ENCODE assay signal across 1 cellular context in the genomic region with DNA sequence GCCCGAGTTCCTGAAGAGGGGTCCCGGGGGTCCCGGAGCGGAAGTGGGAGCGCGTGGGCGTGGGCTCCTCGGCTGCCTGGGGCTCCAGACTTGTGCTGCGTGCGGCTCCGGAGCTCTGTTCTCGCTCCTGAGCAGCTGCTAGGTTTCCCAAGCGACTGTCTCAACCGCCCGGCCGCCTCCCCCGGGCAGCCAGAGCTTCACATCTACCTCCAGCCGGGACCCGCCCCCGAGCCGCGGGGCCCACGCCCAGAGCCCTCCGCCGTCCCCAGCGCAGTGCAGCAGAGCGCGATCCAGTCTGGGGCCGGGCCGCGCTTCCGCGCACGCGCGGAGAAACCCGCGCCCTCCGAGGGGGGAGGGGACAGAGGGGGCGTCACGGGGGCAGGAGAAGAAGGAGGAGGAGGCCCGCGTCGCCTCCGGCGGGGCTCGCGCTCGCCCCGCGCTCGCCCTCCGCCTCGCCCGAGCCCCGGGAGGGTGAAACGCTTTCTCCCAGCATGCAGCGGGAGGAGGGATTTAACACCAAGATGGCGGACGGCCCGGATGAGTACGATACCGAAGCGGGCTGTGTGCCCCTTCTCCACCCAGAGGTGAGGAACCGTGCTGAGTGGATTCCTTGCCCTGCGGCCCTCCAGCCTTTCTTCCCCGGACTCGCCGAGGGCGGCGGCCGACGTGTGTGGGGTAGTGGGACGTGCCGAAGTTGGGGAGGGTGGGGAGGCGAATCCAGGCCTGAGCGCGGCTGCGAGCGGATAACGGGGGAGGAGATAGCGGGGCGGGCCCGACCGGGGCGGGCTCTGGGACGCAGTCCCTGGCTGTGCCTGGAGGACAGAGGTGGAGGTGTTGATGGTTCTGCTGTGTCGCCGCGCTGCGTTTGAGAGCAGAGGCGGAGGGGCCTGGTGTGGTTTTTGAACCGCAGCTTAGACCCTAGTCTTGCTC.
TF ChIP-seq lines count a peak whose summit lies in the region.

A gene with protein sequence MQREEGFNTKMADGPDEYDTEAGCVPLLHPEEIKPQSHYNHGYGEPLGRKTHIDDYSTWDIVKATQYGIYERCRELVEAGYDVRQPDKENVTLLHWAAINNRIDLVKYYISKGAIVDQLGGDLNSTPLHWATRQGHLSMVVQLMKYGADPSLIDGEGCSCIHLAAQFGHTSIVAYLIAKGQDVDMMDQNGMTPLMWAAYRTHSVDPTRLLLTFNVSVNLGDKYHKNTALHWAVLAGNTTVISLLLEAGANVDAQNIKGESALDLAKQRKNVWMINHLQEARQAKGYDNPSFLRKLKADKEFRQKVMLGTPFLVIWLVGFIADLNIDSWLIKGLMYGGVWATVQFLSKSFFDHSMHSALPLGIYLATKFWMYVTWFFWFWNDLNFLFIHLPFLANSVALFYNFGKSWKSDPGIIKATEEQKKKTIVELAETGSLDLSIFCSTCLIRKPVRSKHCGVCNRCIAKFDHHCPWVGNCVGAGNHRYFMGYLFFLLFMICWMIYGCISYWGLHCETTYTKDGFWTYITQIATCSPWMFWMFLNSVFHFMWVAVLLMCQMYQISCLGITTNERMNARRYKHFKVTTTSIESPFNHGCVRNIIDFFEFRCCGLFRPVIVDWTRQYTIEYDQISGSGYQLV (plus strand): TSS at position 370 of the 930 bp plus-strand sequence. CDS start 122 bp downstream, at position 492.

TF ChIP-seq in WTC11, 78 proteins besides CTCF, POLR2A, EP300 and RAD21 (continued from another document and continues in another):
- TF ChIP-seq, protein P1, sequence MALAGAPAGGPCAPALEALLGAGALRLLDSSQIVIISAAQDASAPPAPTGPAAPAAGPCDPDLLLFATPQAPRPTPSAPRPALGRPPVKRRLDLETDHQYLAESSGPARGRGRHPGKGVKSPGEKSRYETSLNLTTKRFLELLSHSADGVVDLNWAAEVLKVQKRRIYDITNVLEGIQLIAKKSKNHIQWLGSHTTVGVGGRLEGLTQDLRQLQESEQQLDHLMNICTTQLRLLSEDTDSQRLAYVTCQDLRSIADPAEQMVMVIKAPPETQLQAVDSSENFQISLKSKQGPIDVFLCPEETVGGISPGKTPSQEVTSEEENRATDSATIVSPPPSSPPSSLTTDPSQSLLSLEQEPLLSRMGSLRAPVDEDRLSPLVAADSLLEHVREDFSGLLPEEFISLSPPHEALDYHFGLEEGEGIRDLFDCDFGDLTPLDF (CRISPR knock-in tag; IDR thresholded peaks at IDR 0.05), result 0 out of 2 replicates have a peak, but pooled peaks have one; percentile 32
- TF ChIP-seq NFE2L1 (CRISPR knock-in tag; IDR thresholded peaks at IDR 0.05), result peak; percentile 34; the same call in 1 of the 2 replicates
- TF ChIP-seq, protein P2, sequence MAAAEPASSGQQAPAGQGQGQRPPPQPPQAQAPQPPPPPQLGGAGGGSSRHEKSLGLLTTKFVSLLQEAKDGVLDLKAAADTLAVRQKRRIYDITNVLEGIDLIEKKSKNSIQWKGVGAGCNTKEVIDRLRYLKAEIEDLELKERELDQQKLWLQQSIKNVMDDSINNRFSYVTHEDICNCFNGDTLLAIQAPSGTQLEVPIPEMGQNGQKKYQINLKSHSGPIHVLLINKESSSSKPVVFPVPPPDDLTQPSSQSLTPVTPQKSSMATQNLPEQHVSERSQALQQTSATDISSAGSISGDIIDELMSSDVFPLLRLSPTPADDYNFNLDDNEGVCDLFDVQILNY (CRISPR knock-in tag; IDR thresholded peaks at IDR 0.05), result peak; percentile 80
- TF ChIP-seq, protein P3, sequence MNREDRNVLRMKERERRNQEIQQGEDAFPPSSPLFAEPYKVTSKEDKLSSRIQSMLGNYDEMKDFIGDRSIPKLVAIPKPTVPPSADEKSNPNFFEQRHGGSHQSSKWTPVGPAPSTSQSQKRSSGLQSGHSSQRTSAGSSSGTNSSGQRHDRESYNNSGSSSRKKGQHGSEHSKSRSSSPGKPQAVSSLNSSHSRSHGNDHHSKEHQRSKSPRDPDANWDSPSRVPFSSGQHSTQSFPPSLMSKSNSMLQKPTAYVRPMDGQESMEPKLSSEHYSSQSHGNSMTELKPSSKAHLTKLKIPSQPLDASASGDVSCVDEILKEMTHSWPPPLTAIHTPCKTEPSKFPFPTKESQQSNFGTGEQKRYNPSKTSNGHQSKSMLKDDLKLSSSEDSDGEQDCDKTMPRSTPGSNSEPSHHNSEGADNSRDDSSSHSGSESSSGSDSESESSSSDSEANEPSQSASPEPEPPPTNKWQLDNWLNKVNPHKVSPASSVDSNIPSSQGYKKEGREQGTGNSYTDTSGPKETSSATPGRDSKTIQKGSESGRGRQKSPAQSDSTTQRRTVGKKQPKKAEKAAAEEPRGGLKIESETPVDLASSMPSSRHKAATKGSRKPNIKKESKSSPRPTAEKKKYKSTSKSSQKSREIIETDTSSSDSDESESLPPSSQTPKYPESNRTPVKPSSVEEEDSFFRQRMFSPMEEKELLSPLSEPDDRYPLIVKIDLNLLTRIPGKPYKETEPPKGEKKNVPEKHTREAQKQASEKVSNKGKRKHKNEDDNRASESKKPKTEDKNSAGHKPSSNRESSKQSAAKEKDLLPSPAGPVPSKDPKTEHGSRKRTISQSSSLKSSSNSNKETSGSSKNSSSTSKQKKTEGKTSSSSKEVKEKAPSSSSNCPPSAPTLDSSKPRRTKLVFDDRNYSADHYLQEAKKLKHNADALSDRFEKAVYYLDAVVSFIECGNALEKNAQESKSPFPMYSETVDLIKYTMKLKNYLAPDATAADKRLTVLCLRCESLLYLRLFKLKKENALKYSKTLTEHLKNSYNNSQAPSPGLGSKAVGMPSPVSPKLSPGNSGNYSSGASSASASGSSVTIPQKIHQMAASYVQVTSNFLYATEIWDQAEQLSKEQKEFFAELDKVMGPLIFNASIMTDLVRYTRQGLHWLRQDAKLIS (CRISPR knock-in tag; IDR thresholded peaks at IDR 0.05; ENCODE audit: borderline replicate concordance), result peak; percentile 40; the same call in 1 of the 2 replicates
- no peak for TF ChIP-seq JAZF1 (CRISPR knock-in tag; IDR thresholded peaks at IDR 0.05)
- TF ChIP-seq HMGA2 (CRISPR knock-in tag; IDR thresholded peaks at IDR 0.05), result no peak
- no peak for TF ChIP-seq CREM (CRISPR knock-in tag; IDR thresholded peaks at IDR 0.05)
- TF ChIP-seq ZNF219 (CRISPR knock-in tag; IDR thresholded peaks at IDR 0.05; ENCODE audit: borderline replicate concordance), result no peak
- no peak for TF ChIP-seq GABPB1 (CRISPR knock-in tag; IDR thresholded peaks at IDR 0.05)
- TF ChIP-seq, protein P4, sequence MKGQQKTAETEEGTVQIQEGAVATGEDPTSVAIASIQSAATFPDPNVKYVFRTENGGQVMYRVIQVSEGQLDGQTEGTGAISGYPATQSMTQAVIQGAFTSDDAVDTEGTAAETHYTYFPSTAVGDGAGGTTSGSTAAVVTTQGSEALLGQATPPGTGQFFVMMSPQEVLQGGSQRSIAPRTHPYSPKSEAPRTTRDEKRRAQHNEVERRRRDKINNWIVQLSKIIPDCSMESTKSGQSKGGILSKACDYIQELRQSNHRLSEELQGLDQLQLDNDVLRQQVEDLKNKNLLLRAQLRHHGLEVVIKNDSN (CRISPR knock-in tag; IDR thresholded peaks at IDR 0.05), result peak; percentile 46
- TF ChIP-seq, protein P5, sequence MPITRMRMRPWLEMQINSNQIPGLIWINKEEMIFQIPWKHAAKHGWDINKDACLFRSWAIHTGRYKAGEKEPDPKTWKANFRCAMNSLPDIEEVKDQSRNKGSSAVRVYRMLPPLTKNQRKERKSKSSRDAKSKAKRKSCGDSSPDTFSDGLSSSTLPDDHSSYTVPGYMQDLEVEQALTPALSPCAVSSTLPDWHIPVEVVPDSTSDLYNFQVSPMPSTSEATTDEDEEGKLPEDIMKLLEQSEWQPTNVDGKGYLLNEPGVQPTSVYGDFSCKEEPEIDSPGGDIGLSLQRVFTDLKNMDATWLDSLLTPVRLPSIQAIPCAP (CRISPR knock-in tag; IDR thresholded peaks at IDR 0.05), result 0 out of 2 replicates have a peak, but pooled peaks have one; percentile 26
- TF ChIP-seq ZNF232 (CRISPR knock-in tag; IDR thresholded peaks at IDR 0.05), result peak; percentile 40; the same call in 1 of the 2 replicates
- no peak for TF ChIP-seq EMX1 (CRISPR knock-in tag; IDR thresholded peaks at IDR 0.05)
- TF ChIP-seq NFATC4 (CRISPR knock-in tag; IDR thresholded peaks at IDR 0.05), result no peak
- no peak for TF ChIP-seq ZNF423 (CRISPR knock-in tag; IDR thresholded peaks at IDR 0.05)
- TF ChIP-seq, protein P6, sequence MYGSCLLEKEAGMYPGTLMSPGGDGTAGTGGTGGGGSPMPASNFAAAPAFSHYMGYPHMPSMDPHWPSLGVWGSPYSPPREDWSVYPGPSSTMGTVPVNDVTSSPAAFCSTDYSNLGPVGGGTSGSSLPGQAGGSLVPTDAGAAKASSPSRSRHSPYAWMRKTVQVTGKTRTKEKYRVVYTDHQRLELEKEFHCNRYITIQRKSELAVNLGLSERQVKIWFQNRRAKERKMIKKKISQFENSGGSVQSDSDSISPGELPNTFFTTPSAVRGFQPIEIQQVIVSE (CRISPR knock-in tag; IDR thresholded peaks at IDR 0.05; ENCODE audit: borderline replicate concordance), result no peak
- 0 out of 2 replicates have a peak, but pooled peaks have one; percentile 13 for TF ChIP-seq CREB1 (CRISPR knock-in tag; IDR thresholded peaks at IDR 0.05)
- no peak for TF ChIP-seq SMAD3 (CRISPR knock-in tag; IDR thresholded peaks at IDR 0.05; ENCODE audit: borderline replicate concordance)
- TF ChIP-seq, protein P7, sequence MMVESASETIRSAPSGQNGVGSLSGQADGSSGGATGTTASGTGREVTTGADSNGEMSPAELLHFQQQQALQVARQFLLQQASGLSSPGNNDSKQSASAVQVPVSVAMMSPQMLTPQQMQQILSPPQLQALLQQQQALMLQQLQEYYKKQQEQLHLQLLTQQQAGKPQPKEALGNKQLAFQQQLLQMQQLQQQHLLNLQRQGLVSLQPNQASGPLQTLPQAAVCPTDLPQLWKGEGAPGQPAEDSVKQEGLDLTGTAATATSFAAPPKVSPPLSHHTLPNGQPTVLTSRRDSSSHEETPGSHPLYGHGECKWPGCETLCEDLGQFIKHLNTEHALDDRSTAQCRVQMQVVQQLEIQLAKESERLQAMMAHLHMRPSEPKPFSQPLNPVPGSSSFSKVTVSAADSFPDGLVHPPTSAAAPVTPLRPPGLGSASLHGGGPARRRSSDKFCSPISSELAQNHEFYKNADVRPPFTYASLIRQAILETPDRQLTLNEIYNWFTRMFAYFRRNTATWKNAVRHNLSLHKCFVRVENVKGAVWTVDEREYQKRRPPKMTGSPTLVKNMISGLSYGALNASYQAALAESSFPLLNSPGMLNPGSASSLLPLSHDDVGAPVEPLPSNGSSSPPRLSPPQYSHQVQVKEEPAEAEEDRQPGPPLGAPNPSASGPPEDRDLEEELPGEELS (CRISPR knock-in tag; IDR thresholded peaks at IDR 0.05), result peak; percentile 49; the same call in 1 of the 2 replicates
- TF ChIP-seq, protein P8, sequence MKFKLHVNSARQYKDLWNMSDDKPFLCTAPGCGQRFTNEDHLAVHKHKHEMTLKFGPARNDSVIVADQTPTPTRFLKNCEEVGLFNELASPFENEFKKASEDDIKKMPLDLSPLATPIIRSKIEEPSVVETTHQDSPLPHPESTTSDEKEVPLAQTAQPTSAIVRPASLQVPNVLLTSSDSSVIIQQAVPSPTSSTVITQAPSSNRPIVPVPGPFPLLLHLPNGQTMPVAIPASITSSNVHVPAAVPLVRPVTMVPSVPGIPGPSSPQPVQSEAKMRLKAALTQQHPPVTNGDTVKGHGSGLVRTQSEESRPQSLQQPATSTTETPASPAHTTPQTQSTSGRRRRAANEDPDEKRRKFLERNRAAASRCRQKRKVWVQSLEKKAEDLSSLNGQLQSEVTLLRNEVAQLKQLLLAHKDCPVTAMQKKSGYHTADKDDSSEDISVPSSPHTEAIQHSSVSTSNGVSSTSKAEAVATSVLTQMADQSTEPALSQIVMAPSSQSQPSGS (CRISPR knock-in tag; IDR thresholded peaks at IDR 0.05; ENCODE audit: borderline replicate concordance, low read depth), result no peak
- TF ChIP-seq, protein P9, sequence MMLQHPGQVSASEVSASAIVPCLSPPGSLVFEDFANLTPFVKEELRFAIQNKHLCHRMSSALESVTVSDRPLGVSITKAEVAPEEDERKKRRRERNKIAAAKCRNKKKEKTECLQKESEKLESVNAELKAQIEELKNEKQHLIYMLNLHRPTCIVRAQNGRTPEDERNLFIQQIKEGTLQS (CRISPR knock-in tag; conservative IDR thresholded peaks at IDR 0.05), result no peak
- TF ChIP-seq SP1 (CRISPR knock-in tag; conservative IDR thresholded peaks at IDR 0.05), result peak; percentile 51
- no peak for TF ChIP-seq SMAD4 (CRISPR knock-in tag; IDR thresholded peaks at IDR 0.05)
- TF ChIP-seq KAT7 (CRISPR knock-in tag; IDR thresholded peaks at IDR 0.05; ENCODE audit: borderline replicate concordance), result no peak
- TF ChIP-seq, protein P10, sequence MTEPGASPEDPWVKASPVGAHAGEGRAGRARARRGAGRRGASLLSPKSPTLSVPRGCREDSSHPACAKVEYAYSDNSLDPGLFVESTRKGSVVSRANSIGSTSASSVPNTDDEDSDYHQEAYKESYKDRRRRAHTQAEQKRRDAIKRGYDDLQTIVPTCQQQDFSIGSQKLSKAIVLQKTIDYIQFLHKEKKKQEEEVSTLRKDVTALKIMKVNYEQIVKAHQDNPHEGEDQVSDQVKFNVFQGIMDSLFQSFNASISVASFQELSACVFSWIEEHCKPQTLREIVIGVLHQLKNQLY (CRISPR knock-in tag; IDR thresholded peaks at IDR 0.05), result no peak
- TF ChIP-seq CBFB (CRISPR knock-in tag; IDR thresholded peaks at IDR 0.05; ENCODE audit: low read depth), result no peak
- TF ChIP-seq ZNF317 (CRISPR knock-in tag; IDR thresholded peaks at IDR 0.05; ENCODE audit: borderline replicate concordance, low read depth), result no peak
- TF ChIP-seq, protein P11, sequence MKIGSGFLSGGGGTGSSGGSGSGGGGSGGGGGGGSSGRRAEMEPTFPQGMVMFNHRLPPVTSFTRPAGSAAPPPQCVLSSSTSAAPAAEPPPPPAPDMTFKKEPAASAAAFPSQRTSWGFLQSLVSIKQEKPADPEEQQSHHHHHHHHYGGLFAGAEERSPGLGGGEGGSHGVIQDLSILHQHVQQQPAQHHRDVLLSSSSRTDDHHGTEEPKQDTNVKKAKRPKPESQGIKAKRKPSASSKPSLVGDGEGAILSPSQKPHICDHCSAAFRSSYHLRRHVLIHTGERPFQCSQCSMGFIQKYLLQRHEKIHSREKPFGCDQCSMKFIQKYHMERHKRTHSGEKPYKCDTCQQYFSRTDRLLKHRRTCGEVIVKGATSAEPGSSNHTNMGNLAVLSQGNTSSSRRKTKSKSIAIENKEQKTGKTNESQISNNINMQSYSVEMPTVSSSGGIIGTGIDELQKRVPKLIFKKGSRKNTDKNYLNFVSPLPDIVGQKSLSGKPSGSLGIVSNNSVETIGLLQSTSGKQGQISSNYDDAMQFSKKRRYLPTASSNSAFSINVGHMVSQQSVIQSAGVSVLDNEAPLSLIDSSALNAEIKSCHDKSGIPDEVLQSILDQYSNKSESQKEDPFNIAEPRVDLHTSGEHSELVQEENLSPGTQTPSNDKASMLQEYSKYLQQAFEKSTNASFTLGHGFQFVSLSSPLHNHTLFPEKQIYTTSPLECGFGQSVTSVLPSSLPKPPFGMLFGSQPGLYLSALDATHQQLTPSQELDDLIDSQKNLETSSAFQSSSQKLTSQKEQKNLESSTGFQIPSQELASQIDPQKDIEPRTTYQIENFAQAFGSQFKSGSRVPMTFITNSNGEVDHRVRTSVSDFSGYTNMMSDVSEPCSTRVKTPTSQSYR (CRISPR knock-in tag; IDR thresholded peaks at IDR 0.05), result no peak; the same call in 1 of the 2 replicates
- no peak for TF ChIP-seq JUN (CRISPR knock-in tag; IDR thresholded peaks at IDR 0.05)
- TF ChIP-seq ESRRA (CRISPR knock-in tag; IDR thresholded peaks at IDR 0.05; ENCODE audit: borderline replicate concordance), result no peak
- TF ChIP-seq NR3C1 (CRISPR knock-in tag; conservative IDR thresholded peaks at IDR 0.05; ENCODE audit: low read depth), result no peak
